Comparison of ENCODE assay signal across 8 cellular contexts in genomic region chr15:58748040-58748786, GRCh38. TPM values are rescaled to one million over a fixed set of nuclear protein-coding genes. Genes with fewer than 3 reads are reported as not detected.
DNase-seq lines count a peak whose midpoint lies in the region; ATAC-seq and TF ChIP-seq lines count a peak whose summit lies in the region.

No MANE protein-coding gene starts in this region.

- H3K4me3 ChIP-seq in AG04450 (ENCODE audit: low read depth, low read length) = peak overlapping the region; percentile 70
- H3K4me3 ChIP-seq in ectodermal cell (ENCODE audit: insufficient read depth, low read depth, low read length) = peak overlapping the region; percentile 80

- TF ChIP-seq CTCF in AG04450 (IDR thresholded peaks at IDR 0.05; ENCODE audit: low read depth, low read length) = no peak

- H3K4me1 Mint-ChIP-seq in T-cell = peaks cover 50 to 59% (median 57%) of the 10 kb centered on the region in 3 donors
- peaks cover 29 to 43% of the 10 kb centered on the region in 2 donors for H3K4me1 Mint-ChIP-seq in natural killer cell treated with Interleukin-12 subunit alpha and Interleukin-12 subunit beta and Interleukin-15 and Interleukin-18, amount 100 ng/mL, for 72 hours (ENCODE audit: low read depth in 2 of 2)

- WGBS in ectodermal cell, 2 experiments = 1 to 8% methylated on average over 8 to 11 of the region's 13 CpGs

- H3K27ac ChIP-seq in AG04450 (ENCODE audit: low read depth, low read length) (peak overlapping the region; percentile 73), ectodermal cell (ENCODE audit: insufficient read depth, low read depth, low read length, poor library complexity, severe bottlenecking) (peak overlapping the region; percentile 97)

- CTCF ChIA-PET in AG04450 (lab: Charles Lee) (interaction anchor here (0.6 kb wide), 1 partner anchor 69 kb away, joined by 3 read pairs; no protein-coding TSS in a partner anchor), T-cell (lab: Charles Lee) (interaction anchor here in 1 of 2 donors (2.1 kb wide), 1 partner anchor 22 kb away, joined by 5 read pairs; the partner anchor contains the start of gene MINDY2)

- DNase-seq in AG04450 (ENCODE audit: low read depth, low spot score) (no peak), T-cell (peak in 30 of 34 experiments; percentile 25 to 69 (median 44)), SIG-M5 (lab: John Stamatoyannopoulos, UW) (no peak), NCI-H2227 treated with DMSO at 0.1 percent for 48 hours (lab: John Stamatoyannopoulos, UW) (no peak)
- DNase-seq in natural killer cell treated with Interleukin-12 subunit alpha and Interleukin-12 subunit beta and Interleukin-15 and Interleukin-18, amount 100 ng/mL, for 72 hours (ENCODE audit: low spot score) = no peak

- H3K27me3 ChIP-seq in AG04450 (ENCODE audit: control insufficient read depth, insufficient read depth, low read length) = no peaks in the 10 kb centered on the region
- H3K27me3 ChIP-seq in ectodermal cell (ENCODE audit: control insufficient read depth, insufficient read depth, low read length, poor library complexity, severe bottlenecking) = no peaks in the 10 kb centered on the region

- no peaks in the 10 kb centered on the region for H3K9me3 ChIP-seq in AG04450 (ENCODE audit: control insufficient read depth, insufficient read depth, low read length)
- no peaks in the 10 kb centered on the region for H3K9me3 ChIP-seq in ectodermal cell (ENCODE audit: control insufficient read depth, low read length)

- no peaks in the 10 kb centered on the region for H3K9me3 Mint-ChIP-seq in T-cell
- no peaks in the 10 kb centered on the region for H3K9me3 Mint-ChIP-seq in natural killer cell treated with Interleukin-12 subunit alpha and Interleukin-12 subunit beta and Interleukin-15 and Interleukin-18, amount 100 ng/mL, for 72 hours

- H3K4me3 Mint-ChIP-seq in T-cell = peak overlapping the region; percentile 90 to 98 (median 92)
- peak overlapping the region; percentile 94 for H3K4me3 Mint-ChIP-seq in natural killer cell treated with Interleukin-12 subunit alpha and Interleukin-12 subunit beta and Interleukin-15 and Interleukin-18, amount 100 ng/mL, for 72 hours

- peak overlapping the region; percentile 75 to 90 for H3K27ac Mint-ChIP-seq in T-cell
- peak overlapping the region; percentile 83 to 89 for H3K27ac Mint-ChIP-seq in natural killer cell treated with Interleukin-12 subunit alpha and Interleukin-12 subunit beta and Interleukin-15 and Interleukin-18, amount 100 ng/mL, for 72 hours

- POLR2A ChIA-PET in AG04450 (lab: Yijun Ruan, JAX) (interaction anchor here (2.0 to 3.2 kb wide), 2 partner anchors 16 to 23 kb away, joined by 7 to 75 read pairs; partner anchors contain the start of gene MINDY2), T-cell (lab: Charles Lee) (interaction anchor here (0.7 to 2.6 kb wide), 2 partner anchors 23 kb away, joined by 5 to 23 read pairs; partner anchors contain the start of gene MINDY2 (in 2 of the 2))

- ATAC-seq in GM21717 (IDR thresholded peaks at IDR 0.05; ENCODE audit: unreplicated experiment) = peak; percentile 2
- ATAC-seq in T-cell (replicated peaks in 1 of 4) = no peak
- ATAC-seq in natural killer cell treated with Interleukin-12 subunit alpha and Interleukin-12 subunit beta and Interleukin-15 and Interleukin-18, amount 100 ng/mL, for 72 hours = no peak
- no peak for ATAC-seq in GM21619 (IDR thresholded peaks at IDR 0.05; ENCODE audit: unreplicated experiment)

- H3K36me3 ChIP-seq in ectodermal cell (ENCODE audit: control insufficient read depth, insufficient read depth, low read length) = no peaks in the 10 kb centered on the region

- H3K27me3 Mint-ChIP-seq in T-cell = no peaks in the 10 kb centered on the region
- H3K27me3 Mint-ChIP-seq in natural killer cell treated with Interleukin-12 subunit alpha and Interleukin-12 subunit beta and Interleukin-15 and Interleukin-18, amount 100 ng/mL, for 72 hours = no peaks in the 10 kb centered on the region

- no peaks in the 10 kb centered on the region for H3K4me1 ChIP-seq in ectodermal cell (ENCODE audit: control insufficient read depth, insufficient read depth, low read length)

- peaks cover 4% of the 10 kb centered on the region for H3K36me3 Mint-ChIP-seq in T-cell
- H3K36me3 Mint-ChIP-seq in natural killer cell treated with Interleukin-12 subunit alpha and Interleukin-12 subunit beta and Interleukin-15 and Interleukin-18, amount 100 ng/mL, for 72 hours = no peaks in the 10 kb centered on the region

RNA-seq across cellular contexts. Expression of gene ADAM10, which starts 1.3 kb away (rescaled TPM):
- polyA plus RNA-seq in AG04450 (2011; rRNA removed) = 198 and 220 TPM in 2 replicates
- 182 and 257 TPM in 2 replicates for polyA minus RNA-seq in AG04450 (2011; rRNA and poly(A)+ RNA removed)
- 100 to 1,000 TPM in 4 of 5 donors, 10 to 100 TPM in 1; 99.5 to 146 (median 113) TPM for total RNA-seq in T-cell
- polyA plus RNA-seq in ectodermal cell (2013, experiment 1 of 4) = 164 TPM
- polyA plus RNA-seq in ectodermal cell (2013, experiment 2 of 4) = 183 TPM
- polyA plus RNA-seq in ectodermal cell (2013, experiment 3 of 4) = 125 TPM
- polyA plus RNA-seq in ectodermal cell (2013, experiment 4 of 4) = 146 TPM
- total RNA-seq in natural killer cell treated with Interleukin-12 subunit alpha and Interleukin-12 subunit beta and Interleukin-15 and Interleukin-18, amount 100 ng/mL, for 72 hours = 100 to 1,000 TPM in 1 of 2 donors, 10 to 100 TPM in 1; 89.9 to 122 TPM

RNA-seq across cellular contexts. Expression of gene MINDY2, which starts 22.9 kb away (rescaled TPM):
- polyA plus RNA-seq in AG04450 (2011; rRNA removed) = 11.0 and 17.5 TPM in 2 replicates
- 20.4 and 29.6 TPM in 2 replicates for polyA minus RNA-seq in AG04450 (2011; rRNA and poly(A)+ RNA removed)
- 10 to 100 TPM; 11.7 to 17.9 (median 15.9) TPM for total RNA-seq in T-cell
- 7.0 TPM for polyA plus RNA-seq in ectodermal cell (2013, experiment 1 of 4)
- polyA plus RNA-seq in ectodermal cell (2013, experiment 2 of 4) = 8.1 TPM
- polyA plus RNA-seq in ectodermal cell (2013, experiment 3 of 4) = 7.1 TPM
- polyA plus RNA-seq in ectodermal cell (2013, experiment 4 of 4) = 7.9 TPM
- 10 to 100 TPM; 11.9 to 15.1 TPM for total RNA-seq in natural killer cell treated with Interleukin-12 subunit alpha and Interleukin-12 subunit beta and Interleukin-15 and Interleukin-18, amount 100 ng/mL, for 72 hours

Comparison
In these comparisons a context has a peak if more than half of its experiments do, and no peak if none do; other contexts are left out.
1. DNase-seq: peak in T-cell (30 of 34); none in AG04450 (single experiment), natural killer cell treated with Interleukin-12 subunit alpha and Interleukin-12 subunit beta and Interleukin-15 and Interleukin-18, amount 100 ng/mL, for 72 hours (single experiment), SIG-M5 (single experiment) and NCI-H2227 treated with DMSO at 0.1 percent for 48 hours (single experiment).